11 cellular contexts compared by ENCODE assay signal in the genomic region with DNA sequence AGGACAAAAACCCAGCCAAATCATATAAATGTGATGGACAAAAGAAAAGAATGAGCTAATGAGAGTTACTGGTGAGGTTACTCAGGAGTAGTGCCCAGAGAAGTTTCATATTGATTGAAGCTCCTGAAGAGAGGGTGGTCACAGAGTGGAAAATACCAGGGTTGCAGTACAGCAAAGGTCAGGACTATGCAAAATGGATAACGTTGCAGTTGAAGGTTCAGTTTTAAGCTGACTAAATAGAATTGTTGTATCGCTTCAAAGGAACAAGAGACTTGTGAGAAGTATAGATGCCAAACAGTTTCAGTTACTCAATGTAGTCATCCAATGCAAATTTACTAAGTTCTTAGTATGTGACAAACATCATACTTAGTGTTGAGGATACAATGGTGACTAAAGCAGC. TPM values are rescaled to one million over a fixed set of nuclear protein-coding genes. Genes with fewer than 3 reads are reported as not detected.
DNase-seq lines count a peak whose midpoint lies in the region; ATAC-seq, FAIRE-seq and TF ChIP-seq lines count a peak whose summit lies in the region.
"Had no signal": no experiment of that assay in that cellular context is flagged by ENCODE, and none has a peak within 500 bp of the region (broad histone marks: within the 10 kb centered on the region; RNA-seq: fewer than 3 reads in every experiment).

No MANE protein-coding gene starts in this region.

- H3K79me2 ChIP-seq in HepG2 (ENCODE audit: insufficient read depth, low read length), result no peaks in the 10 kb centered on the region

- peak; percentile 57 for ATAC-seq in GM18505 (IDR thresholded peaks at IDR 0.05; ENCODE audit: unreplicated experiment)
- ATAC-seq in GM21529 (IDR thresholded peaks at IDR 0.05; ENCODE audit: unreplicated experiment), result peak; percentile 56
- peak; percentile 39 for ATAC-seq in HG03469 (IDR thresholded peaks at IDR 0.05; ENCODE audit: unreplicated experiment)
- ATAC-seq in HepG2, result peak; percentile 94

- DNase-seq in HepG2 (ENCODE audit: low spot score), result peak; percentile 79
- DNase-seq in NCI-H1417 treated with DMSO at 0.1 percent for 48 hours (lab: John Stamatoyannopoulos, UW), result no peak
- no peak for DNase-seq in activated T-cell treated with anti-CD3 and anti-CD28 coated beads, Interleukin-2, amount 50 U/mL, for 1 hour
- DNase-seq in SKM-1 (lab: John Stamatoyannopoulos, UW; ENCODE audit: unreplicated experiment), result no peak
- no peak for DNase-seq in testis
- DNase-seq: hippocampal formation, NCI-H2081 had no signal

- BruUV-seq in HepG2 (replicated peaks; lab: Mats Ljungman, UMichigan), result no TSS peak

- H2AFZ ChIP-seq in HepG2 (ENCODE audit: low read length), result peak overlapping the region; percentile 73

- POLR2A ChIA-PET in HepG2 (lab: Yijun Ruan, JAX), result interaction anchor here (0.8 to 1.2 kb wide), 4 partner anchors 86 to 136 kb away, joined by 3 to 8 read pairs (median 4); no protein-coding TSS in a partner anchor

- H3K9me3 ChIP-seq in HepG2 (ENCODE audit: low read length) (no peaks in the 10 kb centered on the region), testis (no peaks in the 10 kb centered on the region)

- 3% methylated on average over 2 of the region's 2 CpGs for WGBS in HepG2 (ENCODE audit: low lambda C conversion rate)
- WGBS in testis, 2 donors, result 74 to 77% methylated on average over 2 of the region's 2 CpGs

- no peak for FAIRE-seq in HepG2 (lab: Jason Lieb, UNC)

- H3K4me2 ChIP-seq in HepG2 (ENCODE audit: low read depth, low read length), result peak overlapping the region; percentile 50

- peak overlapping the region; percentile 72 for H3K27ac ChIP-seq in HepG2 (ENCODE audit: extremely low read length, insufficient read depth, low read length)
- peak overlapping the region in 1 of 2 donors; percentile 85 for H3K27ac ChIP-seq in testis

- no peaks in the 10 kb centered on the region for H3K27me3 ChIP-seq in HepG2 (ENCODE audit: control insufficient read depth in 1 of 2, insufficient read depth in 2 of 2, low read length in 2 of 2)
- H3K27me3 ChIP-seq in testis, result no peaks in the 10 kb centered on the region

- TF ChIP-seq POLR2A in GM18505 (IDR thresholded peaks at IDR 0.05; ENCODE audit: borderline replicate concordance, extremely low read depth, insufficient read depth, insufficient read length), result no peak
- TF ChIP-seq POLR2A in HepG2 (IDR thresholded peaks at IDR 0.05; ENCODE audit: insufficient read depth in 1 of 2, low read depth in 2 of 2, low read length in 2 of 2), result no peak
- no peak for TF ChIP-seq POLR2A in testis (IDR thresholded peaks at IDR 0.05)

- peaks cover 54% of the 10 kb centered on the region for H3K4me1 ChIP-seq in HepG2 (ENCODE audit: insufficient read depth, low read length)
- H3K4me1 ChIP-seq in testis, result peaks cover 13% of the 10 kb centered on the region

- peak in 1 of 2 experiments; percentile 92; a peak in 2 of 4 replicates for TF ChIP-seq EP300 in HepG2 (IDR thresholded peaks at IDR 0.05; ENCODE audit: low read depth in 2 of 2, low read length in 2 of 2)
- TF ChIP-seq EP300 in HepG2 (CRISPR knock-in tag; IDR thresholded peaks at IDR 0.05; ENCODE audit: borderline replicate concordance), result no peak; the same call in 1 of the 2 replicates

- H3K4me3 ChIP-seq in HepG2 (replicated peaks in 1 of 3; ENCODE audit: insufficient read depth in 1 of 3, low read depth in 2 of 3, low read length in 3 of 3) (peak overlapping the region in 2 of 3 experiments; percentile 4 to 13; a peak in 2 of 6 replicates), testis (no peak overlapping the region)

- in situ Hi-C loops in HepG2 (cut with HindIII; ENCODE audit: extremely low pct_ligation_motif_present, low pct_unique_long_range_greater_than_20kb), result no loop called here

- H4K20me1 ChIP-seq in HepG2 (ENCODE audit: insufficient read depth, low read length), result no peaks in the 10 kb centered on the region

- no peaks in the 10 kb centered on the region for H3K36me3 ChIP-seq in HepG2 (replicated peaks in 1 of 2; ENCODE audit: control insufficient read depth in 1 of 2, insufficient read depth in 2 of 2, low read length in 2 of 2)
- no peaks in the 10 kb centered on the region for H3K36me3 ChIP-seq in testis (ENCODE audit: low read depth, missing control alignments)

- CTCF ChIA-PET in HepG2 (lab: Yijun Ruan, JAX; ENCODE audit: low intra/inter-chr PET ratio, low total read pairs), result no interaction called here

- TF ChIP-seq CTCF in HepG2 (CRISPR knock-in tag; IDR thresholded peaks at IDR 0.05), result no peak
- TF ChIP-seq CTCF in testis (IDR thresholded peaks at IDR 0.05), result no peak

- TF ChIP-seq RAD21 in HepG2 (CRISPR knock-in tag; IDR thresholded peaks at IDR 0.05), result no peak

- intact Hi-C loops in HepG2 (cut with micrococcal nuclease; ENCODE audit: unreplicated experiment) (loop anchor here (2.0 kb wide), 1 partner anchor 87 kb away; no protein-coding TSS in a partner anchor), testis (cut with DNase I; ENCODE audit: low total_unique reads) (no loop called here)

- peak overlapping the region; percentile 35; the same call in 1 of the 2 replicates for H3K9ac ChIP-seq in HepG2 (ENCODE audit: insufficient read depth, low read depth, low read length)

TF ChIP-seq in HepG2, 621 proteins besides CTCF, POLR2A, EP300 and RAD21 (continues in another document):
- TF ChIP-seq ADNP (CRISPR knock-in tag; IDR thresholded peaks at IDR 0.05) (no peak), ZNF788 (CRISPR knock-in tag; IDR thresholded peaks at IDR 0.05; ENCODE audit: borderline replicate concordance) (no peak), THYN1 (CRISPR knock-in tag; IDR thresholded peaks at IDR 0.05; ENCODE audit: borderline replicate concordance, low read depth) (no peak), PAF1 (CRISPR knock-in tag; IDR thresholded peaks at IDR 0.05) (no peak), ZBTB44 (CRISPR knock-in tag; IDR thresholded peaks at IDR 0.05) (no peak), ZNF557 (CRISPR knock-in tag; IDR thresholded peaks at IDR 0.05) (no peak)
- TF ChIP-seq, protein P1, sequence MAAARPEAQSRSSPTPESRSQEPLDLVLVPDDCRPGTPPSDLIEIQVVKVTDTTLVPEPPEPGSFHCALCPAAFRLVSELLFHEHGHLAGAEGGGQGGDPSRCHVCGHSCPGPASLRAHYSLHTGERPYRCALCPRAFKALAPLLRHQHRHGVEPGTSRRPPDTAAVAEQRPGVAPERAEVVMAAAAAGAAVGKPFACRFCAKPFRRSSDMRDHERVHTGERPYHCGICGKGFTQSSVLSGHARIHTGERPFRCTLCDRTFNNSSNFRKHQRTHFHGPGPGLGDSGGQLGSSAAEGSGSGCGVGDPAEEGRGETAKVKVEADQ (CRISPR knock-in tag; IDR thresholded peaks at IDR 0.05; ENCODE audit: borderline replicate concordance), result no peak

RNA-seq across cellular contexts. Expression of gene ABCA8, which starts 47.1 kb away (rescaled TPM):
- total RNA-seq in HepG2 (2016; rRNA removed; fragmentation: Illumina TruSeq; extraction: Trizol) (0.18 TPM in 1 of 2 replicates, not detected in the other), testis (100 to 1,000 TPM; 188 to 249 TPM)
- total RNA-seq in HepG2 (2016; cell fraction: cytosol; rRNA removed; fragmentation: Illumina TruSeq; extraction: Trizol; ENCODE audit: low read depth), result 0.09 TPM in 1 of 2 replicates, not detected in the other
- 0.17 TPM in 1 of 2 replicates, not detected in the other for total RNA-seq in HepG2 (2016; cell fraction: insoluble cytoplasmic fraction; rRNA removed; fragmentation: Illumina TruSeq; extraction: Trizol)
- 0.14 and 0.22 TPM in 2 replicates for total RNA-seq in HepG2 (2016; cell fraction: membrane; rRNA removed; fragmentation: Illumina TruSeq; extraction: Trizol)
- total RNA-seq in HepG2 (2016; cell fraction: nucleus; rRNA removed; fragmentation: Illumina TruSeq; extraction: Trizol), result 0.50 and 0.53 TPM in 2 replicates
- polyA plus RNA-seq in HepG2 (2011; rRNA removed) (0.05 and 0.07 TPM in 2 replicates), testis (ENCODE audit: insufficient read depth, low read depth, low replicate concordance) (45.6 TPM)
- 0.04 and 0.08 TPM in 2 replicates for polyA plus RNA-seq in HepG2 (2011; cell fraction: cytosol; rRNA removed)
- 0.29 and 0.33 TPM in 2 replicates for polyA plus RNA-seq in HepG2 (2011; cell fraction: nucleus; rRNA removed)
- 0.32 and 0.39 TPM in 2 replicates for polyA plus RNA-seq in HepG2 (2012)
- polyA plus RNA-seq in HepG2 (2016; cell fraction: cytosol; fragmentation: Illumina TruSeq; extraction: Trizol; ENCODE audit: low read depth), result not detected in 2 replicates
- not detected in 2 replicates for polyA plus RNA-seq in HepG2 (2016; cell fraction: insoluble cytoplasmic fraction; fragmentation: Illumina TruSeq; extraction: Trizol; ENCODE audit: low read depth)
- not detected in 2 replicates for polyA plus RNA-seq in HepG2 (2016; cell fraction: membrane; fragmentation: Illumina TruSeq; extraction: Trizol; ENCODE audit: low read depth)
- 0.33 and 0.92 TPM in 2 replicates for polyA plus RNA-seq in HepG2 (2016; cell fraction: nucleus; fragmentation: Illumina TruSeq; extraction: Trizol; ENCODE audit: insufficient read depth, low read depth)
- polyA minus RNA-seq in HepG2 (2011; rRNA and poly(A)+ RNA removed; ENCODE audit: low replicate concordance), result 1.2 TPM in 1 of 2 replicates, not detected in the other
- not detected in 2 replicates for polyA minus RNA-seq in HepG2 (2011; cell fraction: cytosol; rRNA and poly(A)+ RNA removed)
- 0.50 and 0.52 TPM in 2 replicates for polyA minus RNA-seq in HepG2 (2011; cell fraction: nucleus; rRNA and poly(A)+ RNA removed)
- total RNA-seq: activated CD8-positive, alpha-beta memory T cell treated with anti-CD3 and anti-CD28 coated beads for 36 hours had no signal

Comparison
In these comparisons a context has a peak if more than half of its experiments do, and no peak if none do; other contexts are left out.
1. ATAC-seq: peak in every context shown above with its lines; median percentile 94 in HepG2; 57 in GM18505; 56 in GM21529; 39 in HG03469.
2. H3K4me3 ChIP-seq: peak in HepG2 (2 of 3); none in testis (0 of 2).
3. RNA of gene ABCA8, which starts 47.1 kb away (total RNA-seq): 188 to 249 TPM in testis; 0.09 to 0.53 TPM in HepG2; every median in the first group is over 100 times any median in the second.